ENCODE assay signal across 11 cellular contexts in genomic region chr16:77298638-77299360, GRCh38.
DNase-seq lines count a peak whose midpoint lies in the region; ATAC-seq, FAIRE-seq and TF ChIP-seq lines count a peak whose summit lies in the region.
"Had no signal": no experiment of that assay in that cellular context is flagged by ENCODE, and none has a peak within 500 bp of the region (broad histone marks: within the 10 kb centered on the region; RNA-seq: fewer than 3 reads in every experiment).

No MANE protein-coding gene starts in this region.

- no peaks in the 10 kb centered on the region for H3K27me3 ChIP-seq in ACC112 (ENCODE audit: insufficient read depth, low read length)
- H3K27me3 ChIP-seq in keratinocyte (ENCODE audit: control insufficient read depth, extremely low read depth, insufficient read depth, low read length) = no peaks in the 10 kb centered on the region
- no peaks in the 10 kb centered on the region for H3K27me3 ChIP-seq in SJCRH30

- no peaks in the 10 kb centered on the region for H3K36me3 ChIP-seq in ACC112 (ENCODE audit: insufficient read depth, low read length)
- no peaks in the 10 kb centered on the region for H3K36me3 ChIP-seq in keratinocyte (ENCODE audit: control insufficient read depth in 2 of 2, extremely low read depth in 1 of 2, insufficient read depth in 2 of 2, low read length in 2 of 2)
- H3K36me3 ChIP-seq in SJCRH30 = no peaks in the 10 kb centered on the region
- H3K36me3 ChIP-seq: thoracic aorta had no signal

- no peak overlapping the region for H3K9ac ChIP-seq in keratinocyte (ENCODE audit: control insufficient read depth, extremely low read depth, insufficient read depth, low read length)

- no peaks in the 10 kb centered on the region for H4K20me1 ChIP-seq in keratinocyte (ENCODE audit: control insufficient read depth, extremely low read depth, insufficient read depth, low read length)

- no peak for TF ChIP-seq CTCF in keratinocyte (optimal IDR thresholded peaks at IDR 0.05 in 1 of 3, IDR thresholded peaks at IDR 0.05 in 1 of 3, conservative IDR thresholded peaks at IDR 0.05 in 1 of 3; ENCODE audit: extremely low read depth in 1 of 3, insufficient read depth in 2 of 3, low read length in 3 of 3)

- no peaks in the 10 kb centered on the region for H3K9me1 ChIP-seq in keratinocyte (ENCODE audit: control insufficient read depth, extremely low read depth, insufficient read depth, low read length)

- FAIRE-seq in keratinocyte (lab: Jason Lieb, UNC) = peak; percentile 13
- FAIRE-seq: K562 had no signal

- ATAC-seq in GM18867 (IDR thresholded peaks at IDR 0.05; ENCODE audit: unreplicated experiment) = no peak
- ATAC-seq in HG02759 (IDR thresholded peaks at IDR 0.05; ENCODE audit: unreplicated experiment) = no peak
- ATAC-seq: K562 had no signal

- H2AFZ ChIP-seq in ACC112 (ENCODE audit: low read length, unreplicated experiment) (no peak overlapping the region), keratinocyte (ENCODE audit: control insufficient read depth, low read length) (peak overlapping the region; percentile 15)

- DNase-seq in HK-2 (ENCODE audit: unreplicated experiment) (peak; percentile 76), T1000 (lab: John Stamatoyannopoulos, UW) (peak; percentile 73), keratinocyte (ENCODE audit: low read depth, low spot score) (no peak), SJCRH30 (no peak), KG1 (lab: John Stamatoyannopoulos, UW) (no peak)
- DNase-seq: activated CD4-positive, alpha-beta T cell treated with anti-CD3 and anti-CD28 coated beads, Interleukin-2, amount 50 U/mL, for 48 hours had no signal

- dilution Hi-C loops in keratinocyte (cut with MboI; ENCODE audit: extremely low pct_ligation_motif_present, low sequenced_read_pairs) = no loop called here

- H3K27ac ChIP-seq in ACC112 (ENCODE audit: low read depth, low read length) = peak overlapping the region; percentile 79
- H3K27ac ChIP-seq in keratinocyte (ENCODE audit: control insufficient read depth, insufficient read depth, low read length) = no peak overlapping the region
- H3K27ac ChIP-seq in SJCRH30 = no peak overlapping the region
- H3K27ac ChIP-seq: thoracic aorta had no signal

- no peaks in the 10 kb centered on the region for H3K9me3 ChIP-seq in keratinocyte (ENCODE audit: control insufficient read depth, low read depth, low read length)
- no peaks in the 10 kb centered on the region for H3K9me3 ChIP-seq in SJCRH30 (replicated peaks)
- H3K9me3 ChIP-seq: thoracic aorta had no signal

- H3K4me3 ChIP-seq in ACC112 (ENCODE audit: low read depth, low read length) = peak overlapping the region; percentile 29; the same call in 1 of the 2 replicates
- H3K4me3 ChIP-seq in keratinocyte (ENCODE audit: control insufficient read depth in 2 of 3, extremely low read depth in 1 of 3, insufficient read depth in 2 of 3, low read depth in 1 of 3, low read length in 3 of 3) = no peak overlapping the region
- no peak overlapping the region for H3K4me3 ChIP-seq in SJCRH30
- H3K4me3 ChIP-seq: K562, thoracic aorta had no signal

- H3K4me2 ChIP-seq in keratinocyte (ENCODE audit: control insufficient read depth, extremely low read depth, insufficient read depth, low read depth, low read length) = no peak overlapping the region

- H3K79me2 ChIP-seq in ACC112 (ENCODE audit: control insufficient read depth, insufficient read depth, low read length, unreplicated experiment) = no peaks in the 10 kb centered on the region
- H3K79me2 ChIP-seq in keratinocyte (ENCODE audit: control insufficient read depth, insufficient read depth, low read length) = no peaks in the 10 kb centered on the region

- H3K4me1 ChIP-seq in ACC112 (ENCODE audit: control insufficient read depth, insufficient read depth, low read length, unreplicated experiment) (peaks cover 43% of the 10 kb centered on the region), keratinocyte (ENCODE audit: control insufficient read depth, extremely low read depth, insufficient read depth, low read length) (peaks cover 2% of the 10 kb centered on the region), SJCRH30 (no peaks in the 10 kb centered on the region)

Comparison
In these comparisons a context has a peak if more than half of its experiments do, and no peak if none do; other contexts are left out.
1. DNase-seq: peak in HK-2 (single experiment) and T1000 (single experiment); none in keratinocyte (single experiment), SJCRH30 (0 of 2) and KG1 (single experiment).